ENCODE assay signal across 8 cellular contexts in the genomic region with DNA sequence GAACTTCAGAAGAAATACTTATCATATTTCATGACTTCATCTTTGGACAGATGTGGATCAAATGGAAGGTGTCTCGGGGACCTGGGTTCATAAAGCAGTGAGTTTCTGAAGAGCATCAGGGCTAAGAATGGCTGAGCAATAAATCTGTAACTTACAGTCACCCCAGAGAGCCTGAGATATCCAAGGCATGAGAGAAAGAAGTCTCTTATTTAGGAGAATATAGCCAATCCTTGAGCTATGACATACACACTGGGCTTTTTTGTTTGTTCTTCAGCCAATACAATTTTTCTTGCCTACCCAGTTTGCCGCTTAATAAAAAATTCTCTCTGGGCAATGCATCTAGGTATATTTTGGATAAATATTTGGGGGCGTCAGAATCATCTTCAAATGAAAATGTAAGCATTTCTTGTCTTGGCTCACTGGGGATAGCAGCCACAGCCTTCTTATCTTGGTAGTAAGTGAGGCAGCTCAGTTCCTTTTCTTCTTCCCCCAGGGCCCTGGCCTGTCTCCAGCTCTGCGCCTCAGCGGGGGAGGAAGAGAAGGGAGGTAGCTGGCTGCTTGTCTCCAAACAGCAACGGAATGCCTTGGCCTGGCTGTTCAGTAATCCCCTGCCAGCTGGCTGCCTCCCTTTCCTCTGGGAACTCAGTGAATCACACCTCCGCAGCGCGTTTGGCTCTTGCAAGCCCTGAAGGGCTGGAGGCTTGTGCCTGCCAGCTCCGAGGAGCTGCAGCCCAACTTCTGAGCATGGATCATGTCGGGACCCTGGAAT.
DNase-seq lines count a peak whose midpoint lies in the region; ATAC-seq lines count a peak whose summit lies in the region.

No MANE protein-coding gene starts in this region.

- no peaks in the 10 kb centered on the region for H3K36me3 Mint-ChIP-seq in naive thymus-derived CD8-positive, alpha-beta T cell

- no peaks in the 10 kb centered on the region for H3K9me3 Mint-ChIP-seq in naive thymus-derived CD8-positive, alpha-beta T cell

- no peaks in the 10 kb centered on the region for H3K4me1 Mint-ChIP-seq in naive thymus-derived CD8-positive, alpha-beta T cell

- POLR2A ChIA-PET in naive thymus-derived CD8-positive, alpha-beta T cell (lab: Charles Lee): no interaction called here

- H3K27ac Mint-ChIP-seq in naive thymus-derived CD8-positive, alpha-beta T cell: no peak overlapping the region

- DNase-seq in GM04504 (ENCODE audit: low read depth) (peak; percentile 99), SKM-1 treated with dmso at 0.1 percent for 144 hours (lab: John Stamatoyannopoulos, UW; ENCODE audit: unreplicated experiment) (peak; percentile 64), fibroblast of the conjunctiva (ENCODE audit: low read depth) (peak; percentile 99), non-pigmented ciliary epithelial cell (ENCODE audit: low read depth) (peak; percentile 94), DMS153 treated with DMSO at 0.1 percent for 48 hours (lab: John Stamatoyannopoulos, UW; ENCODE audit: unreplicated experiment) (no peak)
- DNase-seq in naive thymus-derived CD8-positive, alpha-beta T cell: no peak

- ATAC-seq in GM18909 (IDR thresholded peaks at IDR 0.05; ENCODE audit: poor library complexity, unreplicated experiment) (no peak), HG02759 (IDR thresholded peaks at IDR 0.05; ENCODE audit: unreplicated experiment) (no peak)
- ATAC-seq in naive thymus-derived CD8-positive, alpha-beta T cell: no peak

- H3K27me3 Mint-ChIP-seq in naive thymus-derived CD8-positive, alpha-beta T cell: peaks cover 27 to 47% (median 37%) of the 10 kb centered on the region in 5 donors

- no peak overlapping the region for H3K4me3 Mint-ChIP-seq in naive thymus-derived CD8-positive, alpha-beta T cell

Comparison
In these comparisons a context has a peak if more than half of its experiments do, and no peak if none do; other contexts are left out.
1. DNase-seq: peak in GM04504 (single experiment), SKM-1 treated with dmso at 0.1 percent for 144 hours (single experiment), fibroblast of the conjunctiva (single experiment) and non-pigmented ciliary epithelial cell (single experiment); none in DMS153 treated with DMSO at 0.1 percent for 48 hours (single experiment) and naive thymus-derived CD8-positive, alpha-beta T cell (0 of 10).